1 cellular context compared by ENCODE assay signal in the genomic region with DNA sequence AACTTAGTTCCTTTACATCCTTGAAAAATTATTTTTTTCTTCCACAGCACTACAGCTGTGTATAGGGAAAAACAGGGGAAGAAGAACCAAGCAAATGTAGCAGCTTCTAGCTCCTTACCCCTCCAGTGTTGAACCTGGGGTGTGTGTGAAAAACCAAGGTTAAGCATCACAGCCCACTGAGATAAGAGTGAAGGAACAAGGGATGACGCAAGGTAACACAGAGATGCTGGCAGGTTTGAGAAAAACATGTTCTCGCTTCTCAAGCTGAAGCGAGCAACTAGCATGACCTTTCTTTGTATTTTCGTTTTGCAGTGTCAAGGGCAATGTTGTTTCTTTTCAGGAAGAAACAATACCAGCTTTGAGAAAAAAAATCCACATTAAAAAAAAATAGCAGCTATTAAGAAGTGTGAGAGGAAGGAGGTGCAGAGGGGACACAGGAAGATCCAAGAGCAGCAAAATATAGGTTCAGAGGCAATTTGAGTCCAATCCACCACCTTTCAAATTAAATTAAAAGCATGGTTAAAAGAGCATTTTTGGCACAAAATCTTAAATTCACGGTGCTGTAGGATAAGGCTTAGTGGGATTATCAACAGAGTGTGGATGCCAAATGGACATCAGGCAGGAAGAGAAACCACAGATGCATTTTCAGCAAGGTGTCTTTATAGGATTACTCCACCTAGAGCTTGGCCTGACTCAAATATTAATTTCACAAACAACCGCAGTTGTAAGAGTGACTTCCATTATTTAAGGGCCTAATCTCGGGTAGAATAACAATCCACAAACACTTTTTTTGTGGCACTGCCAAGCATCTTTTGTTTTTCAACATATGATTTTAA.
TF ChIP-seq lines count a peak whose summit lies in the region.

No MANE protein-coding gene starts in this region.

TF ChIP-seq in GM23338, 12 proteins besides CTCF, POLR2A, EP300 and RAD21 (continued from another document):
- TF ChIP-seq, protein P1, sequence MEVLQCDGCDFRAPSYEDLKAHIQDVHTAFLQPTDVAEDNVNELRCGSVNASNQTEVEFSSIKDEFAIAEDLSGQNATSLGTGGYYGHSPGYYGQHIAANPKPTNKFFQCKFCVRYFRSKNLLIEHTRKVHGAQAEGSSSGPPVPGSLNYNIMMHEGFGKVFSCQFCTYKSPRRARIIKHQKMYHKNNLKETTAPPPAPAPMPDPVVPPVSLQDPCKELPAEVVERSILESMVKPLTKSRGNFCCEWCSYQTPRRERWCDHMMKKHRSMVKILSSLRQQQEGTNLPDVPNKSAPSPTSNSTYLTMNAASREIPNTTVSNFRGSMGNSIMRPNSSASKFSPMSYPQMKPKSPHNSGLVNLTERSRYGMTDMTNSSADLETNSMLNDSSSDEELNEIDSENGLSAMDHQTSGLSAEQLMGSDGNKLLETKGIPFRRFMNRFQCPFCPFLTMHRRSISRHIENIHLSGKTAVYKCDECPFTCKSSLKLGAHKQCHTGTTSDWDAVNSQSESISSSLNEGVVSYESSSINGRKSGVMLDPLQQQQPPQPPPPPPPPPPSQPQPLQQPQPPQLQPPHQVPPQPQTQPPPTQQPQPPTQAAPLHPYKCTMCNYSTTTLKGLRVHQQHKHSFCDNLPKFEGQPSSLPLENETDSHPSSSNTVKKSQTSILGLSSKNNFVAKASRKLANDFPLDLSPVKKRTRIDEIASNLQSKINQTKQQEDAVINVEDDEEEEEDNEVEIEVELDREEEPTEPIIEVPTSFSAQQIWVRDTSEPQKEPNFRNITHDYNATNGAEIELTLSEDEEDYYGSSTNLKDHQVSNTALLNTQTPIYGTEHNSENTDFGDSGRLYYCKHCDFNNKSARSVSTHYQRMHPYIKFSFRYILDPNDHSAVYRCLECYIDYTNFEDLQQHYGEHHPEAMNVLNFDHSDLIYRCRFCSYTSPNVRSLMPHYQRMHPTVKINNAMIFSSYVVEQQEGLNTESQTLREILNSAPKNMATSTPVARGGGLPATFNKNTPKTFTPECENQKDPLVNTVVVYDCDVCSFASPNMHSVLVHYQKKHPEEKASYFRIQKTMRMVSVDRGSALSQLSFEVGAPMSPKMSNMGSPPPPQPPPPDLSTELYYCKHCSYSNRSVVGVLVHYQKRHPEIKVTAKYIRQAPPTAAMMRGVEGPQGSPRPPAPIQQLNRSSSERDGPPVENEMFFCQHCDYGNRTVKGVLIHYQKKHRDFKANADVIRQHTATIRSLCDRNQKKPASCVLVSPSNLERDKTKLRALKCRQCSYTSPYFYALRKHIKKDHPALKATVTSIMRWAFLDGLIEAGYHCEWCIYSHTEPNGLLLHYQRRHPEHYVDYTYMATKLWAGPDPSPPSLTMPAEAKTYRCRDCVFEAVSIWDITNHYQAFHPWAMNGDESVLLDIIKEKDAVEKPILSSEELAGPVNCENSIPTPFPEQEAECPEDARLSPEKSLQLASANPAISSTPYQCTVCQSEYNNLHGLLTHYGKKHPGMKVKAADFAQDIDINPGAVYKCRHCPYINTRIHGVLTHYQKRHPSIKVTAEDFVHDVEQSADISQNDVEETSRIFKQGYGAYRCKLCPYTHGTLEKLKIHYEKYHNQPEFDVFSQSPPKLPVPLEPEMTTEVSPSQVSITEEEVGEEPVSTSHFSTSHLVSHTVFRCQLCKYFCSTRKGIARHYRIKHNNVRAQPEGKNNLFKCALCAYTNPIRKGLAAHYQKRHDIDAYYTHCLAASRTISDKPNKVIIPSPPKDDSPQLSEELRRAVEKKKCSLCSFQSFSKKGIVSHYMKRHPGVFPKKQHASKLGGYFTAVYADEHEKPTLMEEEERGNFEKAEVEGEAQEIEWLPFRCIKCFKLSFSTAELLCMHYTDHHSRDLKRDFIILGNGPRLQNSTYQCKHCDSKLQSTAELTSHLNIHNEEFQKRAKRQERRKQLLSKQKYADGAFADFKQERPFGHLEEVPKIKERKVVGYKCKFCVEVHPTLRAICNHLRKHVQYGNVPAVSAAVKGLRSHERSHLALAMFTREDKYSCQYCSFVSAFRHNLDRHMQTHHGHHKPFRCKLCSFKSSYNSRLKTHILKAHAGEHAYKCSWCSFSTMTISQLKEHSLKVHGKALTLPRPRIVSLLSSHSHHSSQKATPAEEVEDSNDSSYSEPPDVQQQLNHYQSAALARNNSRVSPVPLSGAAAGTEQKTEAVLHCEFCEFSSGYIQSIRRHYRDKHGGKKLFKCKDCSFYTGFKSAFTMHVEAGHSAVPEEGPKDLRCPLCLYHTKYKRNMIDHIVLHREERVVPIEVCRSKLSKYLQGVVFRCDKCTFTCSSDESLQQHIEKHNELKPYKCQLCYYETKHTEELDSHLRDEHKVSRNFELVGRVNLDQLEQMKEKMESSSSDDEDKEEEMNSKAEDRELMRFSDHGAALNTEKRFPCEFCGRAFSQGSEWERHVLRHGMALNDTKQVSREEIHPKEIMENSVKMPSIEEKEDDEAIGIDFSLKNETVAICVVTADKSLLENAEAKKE (CRISPR knock-in tag; IDR thresholded peaks at IDR 0.05) = no peak
- TF ChIP-seq, protein P2, sequence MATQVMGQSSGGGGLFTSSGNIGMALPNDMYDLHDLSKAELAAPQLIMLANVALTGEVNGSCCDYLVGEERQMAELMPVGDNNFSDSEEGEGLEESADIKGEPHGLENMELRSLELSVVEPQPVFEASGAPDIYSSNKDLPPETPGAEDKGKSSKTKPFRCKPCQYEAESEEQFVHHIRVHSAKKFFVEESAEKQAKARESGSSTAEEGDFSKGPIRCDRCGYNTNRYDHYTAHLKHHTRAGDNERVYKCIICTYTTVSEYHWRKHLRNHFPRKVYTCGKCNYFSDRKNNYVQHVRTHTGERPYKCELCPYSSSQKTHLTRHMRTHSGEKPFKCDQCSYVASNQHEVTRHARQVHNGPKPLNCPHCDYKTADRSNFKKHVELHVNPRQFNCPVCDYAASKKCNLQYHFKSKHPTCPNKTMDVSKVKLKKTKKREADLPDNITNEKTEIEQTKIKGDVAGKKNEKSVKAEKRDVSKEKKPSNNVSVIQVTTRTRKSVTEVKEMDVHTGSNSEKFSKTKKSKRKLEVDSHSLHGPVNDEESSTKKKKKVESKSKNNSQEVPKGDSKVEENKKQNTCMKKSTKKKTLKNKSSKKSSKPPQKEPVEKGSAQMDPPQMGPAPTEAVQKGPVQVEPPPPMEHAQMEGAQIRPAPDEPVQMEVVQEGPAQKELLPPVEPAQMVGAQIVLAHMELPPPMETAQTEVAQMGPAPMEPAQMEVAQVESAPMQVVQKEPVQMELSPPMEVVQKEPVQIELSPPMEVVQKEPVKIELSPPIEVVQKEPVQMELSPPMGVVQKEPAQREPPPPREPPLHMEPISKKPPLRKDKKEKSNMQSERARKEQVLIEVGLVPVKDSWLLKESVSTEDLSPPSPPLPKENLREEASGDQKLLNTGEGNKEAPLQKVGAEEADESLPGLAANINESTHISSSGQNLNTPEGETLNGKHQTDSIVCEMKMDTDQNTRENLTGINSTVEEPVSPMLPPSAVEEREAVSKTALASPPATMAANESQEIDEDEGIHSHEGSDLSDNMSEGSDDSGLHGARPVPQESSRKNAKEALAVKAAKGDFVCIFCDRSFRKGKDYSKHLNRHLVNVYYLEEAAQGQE (IDR thresholded peaks at IDR 0.05; ENCODE audit: unreplicated experiment) = no peak
TF ChIP-seq in GM23338: peak in this region for 0.
